ENCODE assay signal across 20 cellular contexts in genomic region chr18:32139835-32140283, GRCh38. TPM values are rescaled to one million over a fixed set of nuclear protein-coding genes. Genes with fewer than 3 reads are reported as not detected.
"Had no signal": no experiment of that assay in that cellular context is flagged by ENCODE, and none has a peak within 500 bp of the region (broad histone marks: within the 10 kb centered on the region; RNA-seq: fewer than 3 reads in every experiment).

No MANE protein-coding gene starts in this region.

- H3K27ac ChIP-seq: ascending aorta, hepatocyte, ovary, sigmoid colon, spleen, WERI-Rb-1 had no signal

- H3K4me2 ChIP-seq: hepatocyte had no signal

- H2AFZ ChIP-seq: hepatocyte had no signal

- H3K4me1 ChIP-seq: ascending aorta, sigmoid colon, spleen had no signal

- FAIRE-seq: keratinocyte had no signal

- H3K9me3 ChIP-seq: ascending aorta, ovary, sigmoid colon, spleen had no signal

- H3K79me2 ChIP-seq: hepatocyte had no signal

- DNase-seq: activated CD4-positive, alpha-beta memory T cell treated with anti-CD3 and anti-CD28 coated beads for 36 hours; activated CD4-positive, alpha-beta T cell treated with anti-CD3 and anti-CD28 coated beads for 36 hours; activated CD8-positive, alpha-beta memory T cell treated with anti-CD3 and anti-CD28 coated beads, Interleukin-2, amount 10 ng/mL, durations not matched to agents 7 days and 5 days; activated naive CD4-positive, alpha-beta T cell treated with anti-CD3 and anti-CD28 coated beads, Interleukin-2, amount 10 ng/mL, durations not matched to agents 7 days and 5 days; activated T-cell treated with anti-CD3 and anti-CD28 coated beads, Interleukin-2, amount 50 U/mL, for 1 hour; midbrain; ovary; sigmoid colon; spleen; WERI-Rb-1 had no signal

- H3K4me3 ChIP-seq: ascending aorta, hepatocyte, ovary, sigmoid colon, spleen had no signal

- H3K27me3 ChIP-seq: ascending aorta, hepatocyte, ovary, sigmoid colon, spleen had no signal

- ATAC-seq: activated CD4-positive, alpha-beta T cell treated with anti-CD3 and anti-CD28 coated beads for 36 hours; activated CD8-positive, alpha-beta memory T cell treated with anti-CD3 and anti-CD28 coated beads, Interleukin-2, amount 10 ng/mL, durations not matched to agents 7 days and 5 days; left lobe of liver; stimulated activated effector memory CD8-positive, alpha-beta T cell treated with anti-CD3 and anti-CD28 coated beads, Interleukin-12 subunit alpha, Interleukin-12 subunit beta, amount 100 ng/mL, for 72 hours had no signal

- H3K36me3 ChIP-seq: ascending aorta, ovary, sigmoid colon, WERI-Rb-1 had no signal

RNA-seq across cellular contexts. Expression of gene RNF138, which starts 48.2 kb away (rescaled TPM):
- total RNA-seq: ascending aorta had no signal

RNA-seq across cellular contexts. Expression of gene MEP1B, which starts 50.0 kb away (rescaled TPM):
- total RNA-seq: activated CD4-positive, alpha-beta T cell treated with anti-CD3 and anti-CD28 coated beads for 36 hours; ascending aorta; dermis microvascular lymphatic vessel endothelial cell; lung microvascular endothelial cell; neural crest cell; sigmoid colon had no signal
- polyA plus RNA-seq: esophagus, spleen, urinary bladder had no signal
